Comparison of ENCODE assay signal across 1 cellular context in the genomic region with DNA sequence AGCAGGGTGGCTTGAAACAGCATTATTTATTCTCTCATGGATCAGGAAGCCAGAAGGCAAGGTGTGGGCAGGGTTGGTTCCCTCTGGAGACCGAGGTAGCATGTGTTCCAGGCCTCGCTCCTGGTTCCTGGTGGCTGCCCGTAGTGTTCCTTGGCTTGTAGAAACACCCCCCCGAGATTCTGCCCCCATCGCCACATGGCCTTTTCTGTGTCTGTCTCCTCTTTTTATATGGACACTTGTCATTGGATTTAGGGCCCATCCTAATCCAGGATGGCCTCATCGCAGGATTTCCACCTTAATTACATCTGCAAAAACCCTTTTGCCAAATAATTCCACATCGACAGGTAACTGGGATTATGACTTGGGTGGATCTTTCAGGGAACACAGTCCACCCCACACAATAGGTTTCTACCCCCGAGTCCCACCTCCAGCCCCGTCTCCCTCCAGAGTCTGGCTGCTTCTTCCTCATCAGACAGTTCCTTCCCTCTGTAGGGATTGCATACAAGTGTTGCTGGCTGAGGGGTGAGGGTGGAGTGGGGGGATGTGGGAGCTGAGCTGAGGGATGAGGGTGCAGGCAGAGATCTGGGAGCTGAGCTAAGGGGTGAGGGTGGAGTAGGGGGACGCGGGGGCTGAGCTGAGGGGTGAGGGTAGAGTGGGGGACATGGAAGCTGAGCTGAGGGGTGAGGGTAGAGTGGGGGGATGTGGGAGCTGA.
TF ChIP-seq lines count a peak whose summit lies in the region.

No MANE protein-coding gene starts in this region.

TF ChIP-seq in H1, 55 proteins besides CTCF, POLR2A, EP300 and RAD21:
- TF ChIP-seq RFX5 (IDR thresholded peaks at IDR 0.05; ENCODE audit: borderline replicate concordance, low read depth, low read length) (no peak), CEBPB (IDR thresholded peaks at IDR 0.05; ENCODE audit: low read depth, low read length) (no peak), CBX8 (IDR thresholded peaks at IDR 0.05; ENCODE audit: borderline replicate concordance, low read depth, low read length) (no peak), HDAC2 (IDR thresholded peaks at IDR 0.05; ENCODE audit: borderline replicate concordance in 1 of 2, low read depth in 2 of 2, low read length in 2 of 2) (no peak), ASH2L (IDR thresholded peaks at IDR 0.05; ENCODE audit: low read length) (no peak), CBX5 (IDR thresholded peaks at IDR 0.05; ENCODE audit: low read depth, low read length) (no peak), YY1 (IDR thresholded peaks at IDR 0.05; ENCODE audit: low read depth, low read length) (no peak), SP2 (IDR thresholded peaks at IDR 0.05; ENCODE audit: low read length) (no peak)
- TF ChIP-seq, protein P1, sequence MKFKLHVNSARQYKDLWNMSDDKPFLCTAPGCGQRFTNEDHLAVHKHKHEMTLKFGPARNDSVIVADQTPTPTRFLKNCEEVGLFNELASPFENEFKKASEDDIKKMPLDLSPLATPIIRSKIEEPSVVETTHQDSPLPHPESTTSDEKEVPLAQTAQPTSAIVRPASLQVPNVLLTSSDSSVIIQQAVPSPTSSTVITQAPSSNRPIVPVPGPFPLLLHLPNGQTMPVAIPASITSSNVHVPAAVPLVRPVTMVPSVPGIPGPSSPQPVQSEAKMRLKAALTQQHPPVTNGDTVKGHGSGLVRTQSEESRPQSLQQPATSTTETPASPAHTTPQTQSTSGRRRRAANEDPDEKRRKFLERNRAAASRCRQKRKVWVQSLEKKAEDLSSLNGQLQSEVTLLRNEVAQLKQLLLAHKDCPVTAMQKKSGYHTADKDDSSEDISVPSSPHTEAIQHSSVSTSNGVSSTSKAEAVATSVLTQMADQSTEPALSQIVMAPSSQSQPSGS (IDR thresholded peaks at IDR 0.05; ENCODE audit: low read length) = no peak
